8 cellular contexts compared by ENCODE assay signal in the genomic region with DNA sequence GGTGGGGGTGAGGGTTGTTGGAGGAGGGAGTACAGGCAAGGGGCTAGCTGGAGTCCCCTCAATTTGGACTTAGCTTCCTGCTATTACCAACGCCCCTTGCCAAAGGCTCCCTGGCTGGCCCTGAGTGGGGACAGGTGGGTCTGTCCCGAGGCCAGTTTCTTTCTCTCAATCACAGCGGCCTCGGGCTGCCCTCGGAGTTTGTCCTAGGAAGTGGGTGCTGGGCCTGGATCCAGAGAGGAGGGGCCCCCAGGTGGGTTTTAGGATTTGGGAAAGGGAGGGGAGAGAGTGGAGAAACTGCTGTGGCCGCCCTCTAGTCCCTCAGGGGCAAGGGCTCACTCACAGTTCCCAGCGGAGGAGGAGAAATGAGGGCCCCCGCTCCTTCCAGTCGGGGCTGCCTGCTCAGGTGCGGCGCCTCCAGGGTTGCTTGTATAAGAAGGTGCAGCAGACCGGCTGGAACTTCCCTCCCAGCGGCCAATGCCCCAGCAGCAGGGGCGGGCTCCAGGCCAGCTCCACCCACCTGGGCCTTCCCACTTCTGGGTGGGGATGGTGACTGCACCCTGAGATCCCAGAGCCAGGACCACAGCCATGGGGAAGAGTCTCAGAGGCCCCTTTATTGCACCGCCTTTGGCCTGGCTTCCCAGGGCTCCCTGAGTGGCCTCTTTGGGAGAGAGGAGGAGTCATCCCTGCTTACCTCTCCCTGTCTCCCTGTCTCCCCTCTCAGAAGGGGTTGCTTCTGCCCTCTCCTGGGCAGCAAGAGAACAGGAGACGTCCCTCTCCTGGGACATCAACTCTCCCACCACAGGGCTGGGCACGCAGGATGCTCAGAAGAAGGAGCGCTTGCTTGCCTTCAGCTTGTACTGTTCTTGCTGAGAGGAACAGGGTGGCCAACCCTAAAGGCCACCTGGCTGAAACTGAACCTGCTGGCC.
DNase-seq lines count a peak whose midpoint lies in the region; ATAC-seq, FAIRE-seq and TF ChIP-seq lines count a peak whose summit lies in the region.

No MANE protein-coding gene starts in this region.

- H3K27ac ChIP-seq in K562 (ENCODE audit: extremely low read depth, low read depth, low read length) (no peak overlapping the region), HepG2 (ENCODE audit: extremely low read length, insufficient read depth, low read length) (peak overlapping the region; percentile 61)

- H3K36me3 ChIP-seq in K562 (ENCODE audit: control insufficient read depth, insufficient read depth, low read length) (no peaks in the 10 kb centered on the region), HepG2 (replicated peaks in 1 of 2; ENCODE audit: control insufficient read depth in 1 of 2, insufficient read depth in 2 of 2, low read length in 2 of 2) (no peaks in the 10 kb centered on the region)

- TF ChIP-seq RAD21 in K562 (CRISPR knock-in tag; conservative IDR thresholded peaks at IDR 0.05 in 1 of 2, IDR thresholded peaks at IDR 0.05 in 1 of 2) (peak; percentile 26 to 61; a peak in 2 of 4 replicates), HepG2 (CRISPR knock-in tag; IDR thresholded peaks at IDR 0.05) (peak; percentile 77)

- no peaks in the 10 kb centered on the region for H3K9me1 ChIP-seq in K562 (ENCODE audit: control insufficient read depth, insufficient read depth, low read length)

- peaks cover 2% of the 10 kb centered on the region; the same call in 1 of the 2 replicates for H4K20me1 ChIP-seq in K562 (replicated peaks; ENCODE audit: control insufficient read depth, insufficient read depth, low read length)
- H4K20me1 ChIP-seq in HepG2 (ENCODE audit: insufficient read depth, low read length), result no peaks in the 10 kb centered on the region

- ATAC-seq in K562, result peak; percentile 96
- ATAC-seq in HepG2, result peak; percentile 85
- no peak for ATAC-seq in GM21786 (IDR thresholded peaks at IDR 0.05; ENCODE audit: unreplicated experiment)
- no peak for ATAC-seq in GM18505 (IDR thresholded peaks at IDR 0.05; ENCODE audit: unreplicated experiment)

- H3K4me3 ChIP-seq in K562 (peak overlapping the region; percentile 39), HepG2 (replicated peaks in 1 of 3; ENCODE audit: insufficient read depth in 1 of 3, low read depth in 2 of 3, low read length in 3 of 3) (peak overlapping the region; percentile 77 to 92 (median 88))

- peak overlapping the region; percentile 73 for H3K4me2 ChIP-seq in K562 (ENCODE audit: insufficient read depth, low read length)
- H3K4me2 ChIP-seq in HepG2 (ENCODE audit: low read depth, low read length), result peak overlapping the region; percentile 98

- CTCF ChIA-PET in K562 (lab: Yijun Ruan, JAX; ENCODE audit: low intra/inter-chr PET ratio), result no interaction called here
- CTCF ChIA-PET in HepG2 (lab: Yijun Ruan, JAX; ENCODE audit: low intra/inter-chr PET ratio, low total read pairs), result no interaction called here

- in situ Hi-C loops in K562 (cut with MboI) (no loop called here), HepG2 (cut with HindIII; ENCODE audit: extremely low pct_ligation_motif_present, low pct_unique_long_range_greater_than_20kb) (no loop called here)

- peak overlapping the region; percentile 94 for H2AFZ ChIP-seq in K562 (ENCODE audit: low read depth, low read length)
- H2AFZ ChIP-seq in HepG2 (ENCODE audit: low read length), result peak overlapping the region; percentile 73

- POLR2A ChIA-PET in K562 (lab: Yijun Ruan, JAX) (interaction anchor here (1.0 kb wide), 1 partner anchor 16 kb away, joined by 7 read pairs; no protein-coding TSS in a partner anchor), HepG2 (lab: Yijun Ruan, JAX) (interaction anchor here (0.7 to 3.0 kb wide), 10 partner anchors 11 to 269 kb away, joined by 3 to 11 read pairs (median 4); a partner anchor contains a TSS)

- TF ChIP-seq EP300 in K562 (IDR thresholded peaks at IDR 0.05; ENCODE audit: low read length) (no peak), HepG2 (IDR thresholded peaks at IDR 0.05; ENCODE audit: low read depth in 2 of 2, low read length in 2 of 2) (no peak), HepG2 (CRISPR knock-in tag; IDR thresholded peaks at IDR 0.05; ENCODE audit: borderline replicate concordance) (no peak)

- peak; percentile 38 for DNase-seq in stimulated activated CD4-positive, alpha-beta T cell treated with anti-CD3 and anti-CD28 coated beads, Interleukin-15, amount 100 ng/mL, for 24 hours
- DNase-seq in stimulated activated CD4-positive, alpha-beta T cell treated with anti-CD3 and anti-CD28 coated beads, Interleukin-12 subunit alpha, Interleukin-12 subunit beta, amount 100 ng/mL, for 4 hours, result no peak
- DNase-seq in NCI-H187 treated with DMSO at 0.1 percent for 48 hours (lab: John Stamatoyannopoulos, UW), result peak; percentile 54
- DNase-seq in K562 (ENCODE audit: extremely low read depth in 1 of 4, low spot score in 3 of 4), result peak; percentile 71 to 81 (median 76)
- DNase-seq in HepG2 (ENCODE audit: low spot score), result peak; percentile 91
- no peak for DNase-seq in anterior cingulate cortex (lab: John Stamatoyannopoulos, UW)

- H3K9ac ChIP-seq in K562 (ENCODE audit: insufficient read depth in 1 of 2, low read depth in 2 of 2, low read length in 2 of 2) (peak overlapping the region; percentile 46 to 47; a peak in 3 of 4 replicates), HepG2 (ENCODE audit: insufficient read depth, low read depth, low read length) (peak overlapping the region; percentile 72)

- 13% methylated on average over 15 of the region's 18 CpGs for WGBS in K562 (ENCODE audit: insufficient coverage, low coverage, missing lambda C conversion rate)
- WGBS in HepG2 (ENCODE audit: low lambda C conversion rate), result 3% methylated on average over 15 of the region's 18 CpGs

- H3K9me3 ChIP-seq in K562 (replicated peaks; ENCODE audit: control insufficient read depth, insufficient read depth, low read depth, low read length) (peaks cover 3% of the 10 kb centered on the region; the same call in 1 of the 2 replicates), HepG2 (ENCODE audit: low read length) (no peaks in the 10 kb centered on the region)

- peaks cover 0 to 22% of the 10 kb centered on the region in 2 experiments; a peak in 2 of 5 replicates for H3K4me1 ChIP-seq in K562 (replicated peaks in 1 of 2; ENCODE audit: control insufficient read depth in 2 of 2, insufficient read depth in 2 of 2, low read length in 2 of 2)
- H3K4me1 ChIP-seq in HepG2 (ENCODE audit: insufficient read depth, low read length), result peaks cover 49% of the 10 kb centered on the region

- BruUV-seq in K562 (replicated peaks; lab: Mats Ljungman, UMichigan) (no TSS peak), HepG2 (replicated peaks; lab: Mats Ljungman, UMichigan) (no TSS peak)

- no peaks in the 10 kb centered on the region for H3K79me2 ChIP-seq in K562 (ENCODE audit: control insufficient read depth, insufficient read depth, low read length)
- peaks cover 13% of the 10 kb centered on the region for H3K79me2 ChIP-seq in HepG2 (ENCODE audit: insufficient read depth, low read length)

- H3K27me3 ChIP-seq in K562 (ENCODE audit: control insufficient read depth in 2 of 2, insufficient read depth in 2 of 2, low read length in 2 of 2) (no peaks in the 10 kb centered on the region), HepG2 (ENCODE audit: control insufficient read depth in 1 of 2, insufficient read depth in 2 of 2, low read length in 2 of 2) (no peaks in the 10 kb centered on the region)

- FAIRE-seq in K562 (lab: Jason Lieb, UNC) (peak; percentile 88), HepG2 (lab: Jason Lieb, UNC) (peak; percentile 98)

- intact Hi-C loops in K562 (cut with micrococcal nuclease), result loop anchor here (5.0 kb wide), 1 partner anchor 352 kb away; no protein-coding TSS in a partner anchor
- intact Hi-C loops in HepG2 (cut with micrococcal nuclease; ENCODE audit: unreplicated experiment), result loop anchor here (5.0 kb wide), 1 partner anchor 112 kb away; a partner anchor contains a TSS

- TF ChIP-seq POLR2A in K562 (conservative IDR thresholded peaks at IDR 0.05), result 0 out of 2 replicates have a peak, but pooled peaks have one; percentile 42
- peak; percentile 71 to 92; a peak in 3 of 4 replicates for TF ChIP-seq POLR2A in HepG2 (IDR thresholded peaks at IDR 0.05; ENCODE audit: insufficient read depth in 1 of 2, low read depth in 2 of 2, low read length in 2 of 2)
- no peak for TF ChIP-seq POLR2A in GM18505 (IDR thresholded peaks at IDR 0.05; ENCODE audit: borderline replicate concordance, extremely low read depth, insufficient read depth, insufficient read length)

- TF ChIP-seq CTCF in K562 (IDR thresholded peaks at IDR 0.05 in 2 of 3, conservative IDR thresholded peaks at IDR 0.05 in 1 of 3; ENCODE audit: insufficient read depth in 2 of 3, low read depth in 1 of 3, low read length in 3 of 3), result peak; percentile 67 to 84 (median 74)
- peak; percentile 91 for TF ChIP-seq CTCF in HepG2 (CRISPR knock-in tag; IDR thresholded peaks at IDR 0.05)

TF ChIP-seq in K562, 482 proteins besides CTCF, POLR2A, EP300 and RAD21 (continues in another document):
- no peak for TF ChIP-seq HEY1 (CRISPR knock-in tag; IDR thresholded peaks at IDR 0.05; ENCODE audit: borderline replicate concordance)
- TF ChIP-seq, protein P1, sequence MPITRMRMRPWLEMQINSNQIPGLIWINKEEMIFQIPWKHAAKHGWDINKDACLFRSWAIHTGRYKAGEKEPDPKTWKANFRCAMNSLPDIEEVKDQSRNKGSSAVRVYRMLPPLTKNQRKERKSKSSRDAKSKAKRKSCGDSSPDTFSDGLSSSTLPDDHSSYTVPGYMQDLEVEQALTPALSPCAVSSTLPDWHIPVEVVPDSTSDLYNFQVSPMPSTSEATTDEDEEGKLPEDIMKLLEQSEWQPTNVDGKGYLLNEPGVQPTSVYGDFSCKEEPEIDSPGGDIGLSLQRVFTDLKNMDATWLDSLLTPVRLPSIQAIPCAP (CRISPR knock-in tag; IDR thresholded peaks at IDR 0.05; ENCODE audit: borderline replicate concordance), result no peak
- TF ChIP-seq DPF2 (IDR thresholded peaks at IDR 0.05), result no peak

TF ChIP-seq in HepG2, 621 proteins besides CTCF, POLR2A, EP300 and RAD21 (continues in another document):
- TF ChIP-seq RNF2 (conservative IDR thresholded peaks at IDR 0.05; ENCODE audit: low read depth) (no peak), ZNF335 (CRISPR knock-in tag; IDR thresholded peaks at IDR 0.05) (no peak; the same call in 1 of the 2 replicates), ZNF724P (CRISPR knock-in tag; IDR thresholded peaks at IDR 0.05; ENCODE audit: borderline replicate concordance) (peak; percentile 72; the same call in 1 of the 2 replicates)

Comparison
In these comparisons a context has a peak if more than half of its experiments do, and no peak if none do; other contexts are left out.
1. DNase-seq: peak in stimulated activated CD4-positive, alpha-beta T cell treated with anti-CD3 and anti-CD28 coated beads, Interleukin-15, amount 100 ng/mL, for 24 hours (single experiment), NCI-H187 treated with DMSO at 0.1 percent for 48 hours (single experiment), K562 (4 of 4) and HepG2 (single experiment); none in stimulated activated CD4-positive, alpha-beta T cell treated with anti-CD3 and anti-CD28 coated beads, Interleukin-12 subunit alpha, Interleukin-12 subunit beta, amount 100 ng/mL, for 4 hours (single experiment) and anterior cingulate cortex (0 of 58).
2. ATAC-seq: peak in K562 (single experiment) and HepG2 (single experiment); none in GM21786 (single experiment) and GM18505 (single experiment).